In the genomic region with DNA sequence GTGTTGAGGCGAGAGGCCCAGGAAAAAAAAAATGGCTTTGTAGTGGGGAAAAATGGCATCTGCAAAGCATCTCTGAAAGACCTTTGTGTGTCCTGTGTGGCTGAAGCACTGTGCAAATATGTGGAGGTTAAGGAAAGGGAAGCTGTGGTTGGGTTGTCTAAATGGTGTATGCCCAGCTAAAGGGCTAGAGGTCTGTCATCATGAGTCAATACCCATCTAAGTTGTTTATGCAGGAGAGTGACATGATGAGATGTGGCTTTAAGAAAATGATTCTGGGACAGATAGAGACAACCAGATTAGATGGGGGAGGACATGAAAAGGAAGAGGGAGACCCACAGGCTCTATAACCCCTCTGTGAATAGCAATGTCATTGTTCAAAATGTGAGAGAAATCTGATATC, we compare ENCODE assay signal across 14 cellular contexts. TPM values are rescaled to one million over a fixed set of nuclear protein-coding genes. Genes with fewer than 3 reads are reported as not detected.
DNase-seq lines count a peak whose midpoint lies in the region; ATAC-seq and TF ChIP-seq lines count a peak whose summit lies in the region.
"Had no signal": no experiment of that assay in that cellular context is flagged by ENCODE, and none has a peak within 500 bp of the region (broad histone marks: within the 10 kb centered on the region; RNA-seq: fewer than 3 reads in every experiment).

No MANE protein-coding gene starts in this region.

- no peaks in the 10 kb centered on the region for H3K27me3 ChIP-seq in H7 (ENCODE audit: control insufficient read depth, insufficient read depth, low read length)
- H3K27me3 ChIP-seq: tibial artery had no signal

- ATAC-seq in HG02840 (IDR thresholded peaks at IDR 0.05; ENCODE audit: low FRiP score, unreplicated experiment), result no peak
- ATAC-seq in HG03442 (IDR thresholded peaks at IDR 0.05; ENCODE audit: unreplicated experiment), result no peak

- no peaks in the 10 kb centered on the region for H3K36me3 ChIP-seq in H7 (replicated peaks; ENCODE audit: control insufficient read depth, insufficient read depth, low read length)
- H3K36me3 ChIP-seq: tibial artery had no signal

- H3K4me3 ChIP-seq in fibroblast of mammary gland (ENCODE audit: control insufficient read depth, low read depth, low read length), result no peak overlapping the region
- no peak overlapping the region for H3K4me3 ChIP-seq in H7 (ENCODE audit: insufficient read depth, low read depth, low read length)
- H3K4me3 ChIP-seq: tibial artery had no signal

- DNase-seq in A172 (ENCODE audit: low spot score), result peak; percentile 85
- DNase-seq in GM04504 (ENCODE audit: low read depth), result peak; percentile 35
- DNase-seq in RPMI7951 (ENCODE audit: low read depth), result peak; percentile 100
- DNase-seq in fibroblast of mammary gland (ENCODE audit: low read depth), result peak; percentile 59
- DNase-seq in H7, result no peak
- DNase-seq in stimulated activated CD4-positive, alpha-beta T cell treated with anti-CD3 and anti-CD28 coated beads, Interleukin-1b, Interleukin-23, amount 100 ng/mL, for 48 hours, result no peak
- DNase-seq: activated T-cell treated with anti-CD3 and anti-CD28 coated beads for 4 hours, Karpas-422, NCI-H2107, tibial artery had no signal

- no peak for TF ChIP-seq CTCF in fibroblast of mammary gland (conservative IDR thresholded peaks at IDR 0.05; ENCODE audit: control insufficient read depth, insufficient read depth, low read depth, low read length)

RNA-seq across cellular contexts. Expression of gene IQCJ, which starts 13.4 kb away (rescaled TPM):
- total RNA-seq in A172 (2014; rRNA removed; shearing (Covaris generic)), result not detected in 2 replicates
- 6.4 and 8.7 TPM in 2 replicates for total RNA-seq in RPMI7951 (2014; rRNA removed; shearing (Covaris generic))
- not detected in 2 replicates for total RNA-seq in H7 (2014; rRNA removed; shearing (Covaris generic))
- total RNA-seq: B cell, mesothelial cell of epicardium had no signal

Comparison
In these comparisons a context has a peak if more than half of its experiments do, and no peak if none do; other contexts are left out.
1. DNase-seq: peak in A172 (single experiment), GM04504 (single experiment), RPMI7951 (single experiment) and fibroblast of mammary gland (single experiment); none in H7 (single experiment) and stimulated activated CD4-positive, alpha-beta T cell treated with anti-CD3 and anti-CD28 coated beads, Interleukin-1b, Interleukin-23, amount 100 ng/mL, for 48 hours (single experiment).